In genomic region chr2:98234763-98235162, GRCh38 we compare ENCODE assay signal across 1 cellular context.
TF ChIP-seq lines count a peak whose summit lies in the region.

No MANE protein-coding gene starts in this region.

TF ChIP-seq in SK-N-SH, 30 proteins besides CTCF, POLR2A, EP300 and RAD21 (continued from another document):
- no peak for TF ChIP-seq JUND (IDR thresholded peaks at IDR 0.05)
